10 cellular contexts compared by ENCODE assay signal in genomic region chr20:51487525-51488279, GRCh38. TPM values are rescaled to one million over a fixed set of nuclear protein-coding genes. Genes with fewer than 3 reads are reported as not detected.
A peak's percentile ranks its signal among the peaks of the same experiment; 100 is the strongest.
DNase-seq lines count a peak whose midpoint lies in the region; ATAC-seq and TF ChIP-seq lines count a peak whose summit lies in the region.
"Had no signal": no experiment of that assay in that cellular context is flagged by ENCODE, and none has a peak within 500 bp of the region (broad histone marks: within the 10 kb centered on the region; RNA-seq: fewer than 3 reads in every experiment).

No MANE protein-coding gene starts in this region.

- no peak for TF ChIP-seq CTCF in brain microvascular endothelial cell (IDR thresholded peaks at IDR 0.05; ENCODE audit: low read depth, low read length, missing control alignments)

- no peak for ATAC-seq in GM21619 (IDR thresholded peaks at IDR 0.05; ENCODE audit: unreplicated experiment)
- ATAC-seq in HG03432 (IDR thresholded peaks at IDR 0.05; ENCODE audit: unreplicated experiment) = no peak
- ATAC-seq: pancreas had no signal

- peak overlapping the region; percentile 81 for H3K27ac ChIP-seq in brain microvascular endothelial cell
- H3K27ac ChIP-seq: pancreas had no signal

- H3K36me3 ChIP-seq in brain microvascular endothelial cell (replicated peaks) = no peaks in the 10 kb centered on the region
- H3K36me3 ChIP-seq: pancreas had no signal

- in situ Hi-C loops in brain microvascular endothelial cell (cut with HindIII; ENCODE audit: low pct_ligation_motif_present, low sequenced_read_pairs) = no loop called here

- DNase-seq in AG08395 (ENCODE audit: low spot score) (peak; percentile 81), HT1080 (ENCODE audit: low read depth) (peak; percentile 96), brain microvascular endothelial cell (peak; percentile 94), lung microvascular endothelial cell (ENCODE audit: low read depth in 2 of 2) (peak; percentile 71 to 83), SHP77 (lab: John Stamatoyannopoulos, UW) (no peak), NCI-H1930 (lab: John Stamatoyannopoulos, UW) (no peak)
- DNase-seq: NCI-H1105, pancreas had no signal

- H3K4me3 ChIP-seq in brain microvascular endothelial cell (ENCODE audit: low read depth, low read length) = peak overlapping the region; percentile 31
- H3K4me3 ChIP-seq: pancreas had no signal

- no peaks in the 10 kb centered on the region for H3K27me3 ChIP-seq in brain microvascular endothelial cell (replicated peaks)
- H3K27me3 ChIP-seq: pancreas had no signal

RNA-seq across cellular contexts. Expression of gene NFATC2, which starts 54.8 kb away (rescaled TPM):
- 0.10 and 0.23 TPM in 2 replicates for total RNA-seq in HT1080 (2014; rRNA removed; shearing (Covaris generic))
- polyA plus RNA-seq in HT1080 (2015; cell fraction: cytosol; rRNA removed) = 0.44 and 0.70 TPM in 2 replicates
- 0.62 and 0.76 TPM in 2 replicates for polyA plus RNA-seq in HT1080 (2015; cell fraction: nucleus; rRNA removed)
- 2.4 and 4.8 TPM in 2 replicates for total RNA-seq in lung microvascular endothelial cell

Comparison
In these comparisons a context has a peak if more than half of its experiments do, and no peak if none do; other contexts are left out.
1. DNase-seq: peak in AG08395 (single experiment), HT1080 (single experiment), brain microvascular endothelial cell (single experiment) and lung microvascular endothelial cell (2 of 2); none in SHP77 (0 of 2) and NCI-H1930 (0 of 2).